7 cellular contexts compared by ENCODE assay signal in the genomic region with DNA sequence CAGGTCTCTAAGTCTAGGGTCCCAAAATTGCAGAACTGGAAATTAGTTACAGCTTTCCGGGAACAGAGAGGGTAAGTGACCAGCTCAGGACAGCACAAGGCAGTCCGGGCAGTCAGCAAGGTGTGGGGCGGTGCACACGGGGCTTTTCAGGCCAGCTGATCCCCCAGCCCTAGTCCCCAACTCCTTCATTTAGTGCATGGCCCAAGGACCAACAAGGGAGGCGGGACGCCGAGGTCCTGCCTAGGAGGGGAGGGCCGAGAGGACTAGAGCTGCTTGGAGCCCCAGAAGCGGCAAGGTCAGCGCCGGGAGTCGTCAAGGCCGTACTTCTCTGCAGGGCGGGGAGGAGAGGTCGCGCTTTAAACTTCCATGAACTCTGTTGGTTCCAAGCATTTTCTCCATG. TPM values are rescaled to one million over a fixed set of nuclear protein-coding genes. Genes with fewer than 3 reads are reported as not detected.
DNase-seq lines count a peak whose midpoint lies in the region; ATAC-seq and TF ChIP-seq lines count a peak whose summit lies in the region.

No MANE protein-coding gene starts in this region.

- H3K36me3 ChIP-seq in IMR-90 (ENCODE audit: control insufficient read depth, insufficient read depth, low read length) (no peaks in the 10 kb centered on the region), iPS-18a (ENCODE audit: control insufficient read depth, low read depth, low read length) (no peaks in the 10 kb centered on the region)

- H3K27me3 Mint-ChIP-seq in activated T-helper 2 cell treated with anti-CD3 and anti-CD28 coated beads, Interferon-gamma antibody, Interleukin-2, Interleukin-4, amounts not matched to agents 10 μg/mL and 5 μg/mL and 100 μg/mL, durations not matched to agents 14 hours and 24 hours and 36 hours (ENCODE audit: low read depth) = peaks cover 6% of the 10 kb centered on the region

- H3K27ac ChIP-seq in IMR-90 (ENCODE audit: insufficient read depth, low read length) = no peak overlapping the region
- H3K27ac ChIP-seq in iPS-18a (ENCODE audit: low read length) = no peak overlapping the region

- no TSS peak for BruUV-seq in IMR-90 (replicated peaks; lab: Mats Ljungman, UMichigan)

- intact Hi-C loops in IMR-90 (cut with micrococcal nuclease) = loop anchor here (1.0 kb wide), 1 partner anchor 24 kb away; no protein-coding TSS in a partner anchor
- intact Hi-C loops in activated T-helper 2 cell treated with anti-CD3 and anti-CD28 coated beads, Interferon-gamma antibody, Interleukin-2, Interleukin-4, amounts not matched to agents 10 μg/mL and 5 μg/mL and 100 μg/mL, durations not matched to agents 14 hours and 24 hours and 36 hours (cut with micrococcal nuclease) = loop anchor here (1.0 to 5.0 kb wide), 5 partner anchors 53 to 379 kb away; a partner anchor contains a TSS

- H3K18ac ChIP-seq in IMR-90 (ENCODE audit: low read depth, low read length) = no peak overlapping the region

- no peak overlapping the region for H4K8ac ChIP-seq in IMR-90 (ENCODE audit: low read depth in 2 of 2, low read length in 2 of 2)

- H3K9ac ChIP-seq in IMR-90 (ENCODE audit: low read depth, low read length) = no peak overlapping the region; the same call in 1 of the 2 replicates
- H3K9ac ChIP-seq in iPS-18a (ENCODE audit: low read length) = no peak overlapping the region

- H2BK120ac ChIP-seq in IMR-90 (ENCODE audit: low read depth, low read length) = no peak overlapping the region

- 0 out of 2 replicates have a peak overlapping the region, but pooled peaks have one; percentile 1 for H4K91ac ChIP-seq in IMR-90 (ENCODE audit: insufficient read depth, low read depth, low read length)

- dilution Hi-C loops in IMR-90 (cut with HindIII; ENCODE audit: low sequenced_read_pairs, unreplicated experiment) = no loop called here

- no peak for TF ChIP-seq POLR2A in IMR-90 (IDR thresholded peaks at IDR 0.05; ENCODE audit: low read depth, low read length)

- WGBS in IMR-90 (ENCODE audit: extremely low coverage in 2 of 2, insufficient read length in 1 of 2), 2 experiments = 50% methylated on average over 4 of the region's 16 CpGs; no CpG with 5 or more reads in 1 of the 2 experiments

- DNase-seq in IMR-90 (no peak), midbrain (lab: John Stamatoyannopoulos, UW) (no peak), NCI-H2196 treated with DMSO at 0.1 percent for 48 hours (lab: John Stamatoyannopoulos, UW; ENCODE audit: unreplicated experiment) (no peak)
- DNase-seq in activated T-helper 2 cell treated with anti-CD3 and anti-CD28 coated beads, Interferon-gamma antibody, Interleukin-2, Interleukin-4, amounts not matched to agents 10 μg/mL and 5 μg/mL and 100 μg/mL, durations not matched to agents 14 hours and 24 hours and 36 hours (ENCODE audit: low spot score) = no peak
- no peak for DNase-seq in stimulated activated effector memory CD8-positive, alpha-beta T cell treated with anti-CD3 and anti-CD28 coated beads, Interleukin-12 subunit alpha, Interleukin-12 subunit beta, amount 100 ng/mL, for 72 hours (ENCODE audit: low spot score in 2 of 2)

- no peak overlapping the region for H3K14ac ChIP-seq in IMR-90 (replicated peaks; ENCODE audit: low read depth, low read length)

- peaks cover 30% of the 10 kb centered on the region for H3K4me1 Mint-ChIP-seq in activated T-helper 2 cell treated with anti-CD3 and anti-CD28 coated beads, Interferon-gamma antibody, Interleukin-2, Interleukin-4, amounts not matched to agents 10 μg/mL and 5 μg/mL and 100 μg/mL, durations not matched to agents 14 hours and 24 hours and 36 hours (ENCODE audit: low read depth)
- peaks cover 15% of the 10 kb centered on the region for H3K4me1 Mint-ChIP-seq in stimulated activated effector memory CD8-positive, alpha-beta T cell treated with anti-CD3 and anti-CD28 coated beads, Interleukin-12 subunit alpha, Interleukin-12 subunit beta, amount 100 ng/mL, for 72 hours

- no peak for TF ChIP-seq RAD21 in IMR-90 (IDR thresholded peaks at IDR 0.05; ENCODE audit: low read length)

- H4K5ac ChIP-seq in IMR-90 (ENCODE audit: low read depth, low read length) = no peak overlapping the region

- no peak overlapping the region for H3K27ac Mint-ChIP-seq in activated T-helper 2 cell treated with anti-CD3 and anti-CD28 coated beads, Interferon-gamma antibody, Interleukin-2, Interleukin-4, amounts not matched to agents 10 μg/mL and 5 μg/mL and 100 μg/mL, durations not matched to agents 14 hours and 24 hours and 36 hours
- no peak overlapping the region for H3K27ac Mint-ChIP-seq in stimulated activated effector memory CD8-positive, alpha-beta T cell treated with anti-CD3 and anti-CD28 coated beads, Interleukin-12 subunit alpha, Interleukin-12 subunit beta, amount 100 ng/mL, for 72 hours

- CTCF ChIA-PET in IMR-90 (lab: Yijun Ruan, JAX) = interaction anchor here (1.7 kb wide), 1 partner anchor 64 kb away, joined by 7 read pairs; no protein-coding TSS in a partner anchor

- 0 out of 2 replicates have a peak, but pooled peaks cover 2% of the 10 kb centered on the region for H3K9me1 ChIP-seq in IMR-90 (ENCODE audit: insufficient read depth, low read length)

- H3K56ac ChIP-seq in IMR-90 (ENCODE audit: extremely low read depth, insufficient read depth, low read length) = no peak overlapping the region

- H3K23ac ChIP-seq in IMR-90 (ENCODE audit: low read depth, low read length) = no peak overlapping the region

- peaks cover 0 to 14% of the 10 kb centered on the region in 2 experiments; a peak in 2 of 4 replicates for H3K79me1 ChIP-seq in IMR-90 (ENCODE audit: low read depth in 1 of 2, low read length in 2 of 2)

- no peak overlapping the region for H2BK5ac ChIP-seq in IMR-90 (ENCODE audit: low read depth, low read length, poor library complexity, severe bottlenecking)

- H3K27me3 ChIP-seq in IMR-90 (ENCODE audit: control insufficient read depth, insufficient read depth, low read length) (no peaks in the 10 kb centered on the region), iPS-18a (ENCODE audit: control insufficient read depth, insufficient read depth, low read length) (peaks cover 55% of the 10 kb centered on the region)

- POLR2A ChIA-PET in IMR-90 (lab: Charles Lee; ENCODE audit: unreplicated experiment) = no interaction called here

- H3K36me3 Mint-ChIP-seq in activated T-helper 2 cell treated with anti-CD3 and anti-CD28 coated beads, Interferon-gamma antibody, Interleukin-2, Interleukin-4, amounts not matched to agents 10 μg/mL and 5 μg/mL and 100 μg/mL, durations not matched to agents 14 hours and 24 hours and 36 hours (ENCODE audit: low read depth) = peaks cover 6% of the 10 kb centered on the region
- H3K36me3 Mint-ChIP-seq in stimulated activated effector memory CD8-positive, alpha-beta T cell treated with anti-CD3 and anti-CD28 coated beads, Interleukin-12 subunit alpha, Interleukin-12 subunit beta, amount 100 ng/mL, for 72 hours = peaks cover 6% of the 10 kb centered on the region

- H3K9me3 ChIP-seq in IMR-90 (ENCODE audit: control insufficient read depth, insufficient read depth, low read length) (no peaks in the 10 kb centered on the region), iPS-18a (ENCODE audit: control insufficient read depth, low read depth, low read length) (no peaks in the 10 kb centered on the region)

- in situ Hi-C loops in IMR-90 (cut with MboI; ENCODE audit: low sequenced_read_pairs) = no loop called here

- ATAC-seq in IMR-90 (ENCODE audit: low read depth) (no peak), GM21447 (IDR thresholded peaks at IDR 0.05; ENCODE audit: unreplicated experiment) (no peak)
- no peak for ATAC-seq in stimulated activated effector memory CD8-positive, alpha-beta T cell treated with anti-CD3 and anti-CD28 coated beads, Interleukin-12 subunit alpha, Interleukin-12 subunit beta, amount 100 ng/mL, for 72 hours

- no peaks in the 10 kb centered on the region for H3K9me3 Mint-ChIP-seq in activated T-helper 2 cell treated with anti-CD3 and anti-CD28 coated beads, Interferon-gamma antibody, Interleukin-2, Interleukin-4, amounts not matched to agents 10 μg/mL and 5 μg/mL and 100 μg/mL, durations not matched to agents 14 hours and 24 hours and 36 hours
- no peaks in the 10 kb centered on the region for H3K9me3 Mint-ChIP-seq in stimulated activated effector memory CD8-positive, alpha-beta T cell treated with anti-CD3 and anti-CD28 coated beads, Interleukin-12 subunit alpha, Interleukin-12 subunit beta, amount 100 ng/mL, for 72 hours

- no peak overlapping the region for H2AK9ac ChIP-seq in IMR-90 (replicated peaks; ENCODE audit: low read depth, low read length, poor library complexity)

- H3K4me2 ChIP-seq in IMR-90 (ENCODE audit: low read depth, low read length) = no peak overlapping the region; the same call in 1 of the 2 replicates

- no peak overlapping the region for H2AK5ac ChIP-seq in IMR-90 (ENCODE audit: low read depth, low read length)

- H2BK15ac ChIP-seq in IMR-90 (ENCODE audit: low read depth, low read length) = no peak overlapping the region

- H3K4me1 ChIP-seq in IMR-90 (ENCODE audit: control insufficient read depth, insufficient read depth, low read length) = peaks cover 2% of the 10 kb centered on the region; the same call in 1 of the 2 replicates
- H3K4me1 ChIP-seq in iPS-18a (ENCODE audit: control insufficient read depth, low read depth, low read length) = peaks cover 5% of the 10 kb centered on the region

- H3K4me3 Mint-ChIP-seq in activated T-helper 2 cell treated with anti-CD3 and anti-CD28 coated beads, Interferon-gamma antibody, Interleukin-2, Interleukin-4, amounts not matched to agents 10 μg/mL and 5 μg/mL and 100 μg/mL, durations not matched to agents 14 hours and 24 hours and 36 hours (ENCODE audit: low read depth) = peak overlapping the region; percentile 94
- H3K4me3 Mint-ChIP-seq in stimulated activated effector memory CD8-positive, alpha-beta T cell treated with anti-CD3 and anti-CD28 coated beads, Interleukin-12 subunit alpha, Interleukin-12 subunit beta, amount 100 ng/mL, for 72 hours = peak overlapping the region; percentile 89

- no peak for TF ChIP-seq CTCF in IMR-90 (conservative IDR thresholded peaks at IDR 0.05; ENCODE audit: low read depth, low read length)

- peak overlapping the region; percentile 58 for H2AFZ ChIP-seq in IMR-90 (replicated peaks; ENCODE audit: low read length, poor library complexity)

- H2BK20ac ChIP-seq in IMR-90 (ENCODE audit: low read depth, low read length) = no peak overlapping the region

- H3K4me3 ChIP-seq in IMR-90 (ENCODE audit: insufficient read depth, low read depth, low read length) (no peak overlapping the region), iPS-18a (ENCODE audit: low read length) (peak overlapping the region; percentile 83)

- peaks cover 19% of the 10 kb centered on the region for H4K20me1 ChIP-seq in IMR-90 (ENCODE audit: insufficient read depth, low read length)

- H3K4ac ChIP-seq in IMR-90 (ENCODE audit: low read depth, low read length) = no peak overlapping the region

TF ChIP-seq in IMR-90, 13 proteins besides CTCF, POLR2A, EP300 and RAD21 (continues in another document):
- TF ChIP-seq SMC3 (IDR thresholded peaks at IDR 0.05; ENCODE audit: low read depth, low read length) = no peak

RNA-seq across cellular contexts. Expression of a gene that starts 2.0 kb away (rescaled TPM):
- total RNA-seq in IMR-90 (2012; rRNA removed) = 32.4 and 40.3 TPM in 2 replicates
- 27.9 and 35.9 TPM in 2 replicates for polyA plus RNA-seq in IMR-90 (2012; rRNA removed)
- 6.7 and 13.5 TPM in 2 replicates for polyA plus RNA-seq in IMR-90 (2012; cell fraction: cytosol; rRNA removed)
- polyA plus RNA-seq in IMR-90 (2012; cell fraction: nucleus; rRNA removed; ENCODE audit: low replicate concordance) = 26.0 and 126 TPM in 2 replicates
- total RNA-seq in activated T-helper 2 cell treated with anti-CD3 and anti-CD28 coated beads, Interferon-gamma antibody, Interleukin-2, Interleukin-4, amounts not matched to agents 10 μg/mL and 5 μg/mL and 100 μg/mL, durations not matched to agents 14 hours and 24 hours and 36 hours = 20.4 and 24.2 TPM in 2 replicates
